Comparison of ENCODE assay signal across 21 cellular contexts in the genomic region with DNA sequence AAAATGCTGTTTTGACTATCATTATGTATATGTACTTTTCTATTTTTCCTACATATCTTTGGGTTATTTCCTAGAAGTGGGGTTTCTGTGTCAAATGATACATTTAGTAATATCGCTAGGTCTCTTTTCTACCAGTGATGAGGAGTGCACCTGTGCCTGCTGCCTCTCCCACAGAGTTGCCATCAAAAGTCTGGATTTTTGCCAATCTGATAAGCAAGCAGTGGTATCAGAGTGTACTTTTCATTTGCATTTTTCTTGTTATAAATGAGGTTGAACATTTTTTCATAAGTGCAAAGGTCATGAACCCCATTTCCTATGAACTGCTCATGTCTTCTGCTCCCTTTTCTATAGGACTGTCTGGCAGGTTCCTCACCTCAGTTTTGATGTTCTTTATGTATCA. TPM values are rescaled to one million over a fixed set of nuclear protein-coding genes. Genes with fewer than 3 reads are reported as not detected.
DNase-seq lines count a peak whose midpoint lies in the region; ATAC-seq and TF ChIP-seq lines count a peak whose summit lies in the region.
"Had no signal": no experiment of that assay in that cellular context is flagged by ENCODE, and none has a peak within 500 bp of the region (broad histone marks: within the 10 kb centered on the region; RNA-seq: fewer than 3 reads in every experiment).

No MANE protein-coding gene starts in this region.

- CTCF ChIA-PET in CD4-positive, alpha-beta T cell (lab: Charles Lee) = interaction anchor here (1.8 kb wide), 1 partner anchor 90 kb away, joined by 9 read pairs; no protein-coding TSS in a partner anchor

- DNase-seq in CD1c-positive myeloid dendritic cell (ENCODE audit: extremely low spot score) = peak; percentile 44
- DNase-seq in CD4-positive, alpha-beta T cell = no peak
- DNase-seq in NCI-H146 treated with DMSO at 0.1 percent for 48 hours (lab: John Stamatoyannopoulos, UW; ENCODE audit: unreplicated experiment) = peak; percentile 74
- no peak for DNase-seq in central memory CD8-positive, alpha-beta T cell (ENCODE audit: low spot score in 2 of 2)
- DNase-seq in T-helper 1 cell = no peak
- no peak for DNase-seq in lower lobe of right lung
- no peak for DNase-seq in GOT3 (lab: John Stamatoyannopoulos, UW)
- DNase-seq: COR-L47; DMS79; endodermal cell; NCI-H1092 treated with DMSO at 0.1 percent for 48 hours; NCI-H2107; NCI-H510A; stimulated activated CD4-positive, alpha-beta T cell treated with anti-CD3 and anti-CD28 coated beads, Interleukin-2, amount 100 ng/mL, for 48 hours; stimulated activated naive CD8-positive, alpha-beta T cell treated with anti-CD3 and anti-CD28 coated beads, Interleukin-15, Interleukin-2, amounts not matched to agents 100 U/mL and 50 U/mL, for 24 hours had no signal

- H3K27me3 Mint-ChIP-seq in CD4-positive, alpha-beta T cell = no peaks in the 10 kb centered on the region
- peaks cover 7% of the 10 kb centered on the region for H3K27me3 Mint-ChIP-seq in central memory CD8-positive, alpha-beta T cell

- TF ChIP-seq CTCF in CD4-positive, alpha-beta T cell (IDR thresholded peaks at IDR 0.05) = no peak
- TF ChIP-seq CTCF in lower lobe of right lung (IDR thresholded peaks at IDR 0.05) = no peak

- peaks cover 30% of the 10 kb centered on the region for H3K4me1 ChIP-seq in lower lobe of right lung

- intact Hi-C loops in CD4-positive, alpha-beta T cell (cut with DNase I, micrococcal nuclease) = loop anchor here in 1 of 2 experiments (5.0 to 10.0 kb wide), 2 partner anchors 445 to 612 kb away; a partner anchor contains a TSS
- intact Hi-C loops in lower lobe of right lung (cut with DNase I) = loop anchor here (10.0 kb wide), 1 partner anchor 452 kb away; no protein-coding TSS in a partner anchor

- peak overlapping the region; percentile 69 for H3K4me3 Mint-ChIP-seq in CD4-positive, alpha-beta T cell
- peak overlapping the region; percentile 49 for H3K4me3 Mint-ChIP-seq in central memory CD8-positive, alpha-beta T cell
- H3K4me3 Mint-ChIP-seq: activated naive CD8-positive, alpha-beta T cell treated with anti-CD3 and anti-CD28 coated beads, Interleukin-2, amount 10 ng/mL, durations not matched to agents 7 days and 5 days; endodermal cell had no signal

- POLR2A ChIA-PET in CD4-positive, alpha-beta T cell (lab: Charles Lee) = interaction anchor here (1.3 kb wide), 1 partner anchor 65 kb away, joined by 3 read pairs; no protein-coding TSS in a partner anchor

- H3K27ac Mint-ChIP-seq in CD4-positive, alpha-beta T cell = peak overlapping the region; percentile 71
- no peak overlapping the region for H3K27ac Mint-ChIP-seq in central memory CD8-positive, alpha-beta T cell (ENCODE audit: low read depth)
- H3K27ac Mint-ChIP-seq: activated naive CD8-positive, alpha-beta T cell treated with anti-CD3 and anti-CD28 coated beads, Interleukin-2, amount 10 ng/mL, durations not matched to agents 7 days and 5 days; endodermal cell had no signal

- no peak overlapping the region for H3K4me3 ChIP-seq in lower lobe of right lung
- H3K4me3 ChIP-seq: GM12878, lung, smooth muscle cell had no signal

- no peaks in the 10 kb centered on the region for H3K27me3 ChIP-seq in CD4-positive, alpha-beta T cell (ENCODE audit: control insufficient read depth, insufficient read depth, low read length)
- H3K27me3 ChIP-seq in lower lobe of right lung (ENCODE audit: low read depth) = peaks cover 4% of the 10 kb centered on the region

- peaks cover 3% of the 10 kb centered on the region for H3K36me3 Mint-ChIP-seq in CD4-positive, alpha-beta T cell (ENCODE audit: low read depth)
- peaks cover 2% of the 10 kb centered on the region for H3K36me3 Mint-ChIP-seq in central memory CD8-positive, alpha-beta T cell (ENCODE audit: insufficient read depth)

- H3K36me3 ChIP-seq in lower lobe of right lung = no peaks in the 10 kb centered on the region
- H3K36me3 ChIP-seq: neutrophil had no signal

- no peaks in the 10 kb centered on the region for H3K9me3 Mint-ChIP-seq in CD4-positive, alpha-beta T cell
- no peaks in the 10 kb centered on the region for H3K9me3 Mint-ChIP-seq in central memory CD8-positive, alpha-beta T cell
- H3K9me3 Mint-ChIP-seq: activated naive CD8-positive, alpha-beta T cell treated with anti-CD3 and anti-CD28 coated beads, Interleukin-2, amount 10 ng/mL, durations not matched to agents 7 days and 5 days had no signal

- peak; percentile 56 for ATAC-seq in CD4-positive, alpha-beta T cell (ENCODE audit: poor library complexity)
- peak; percentile 50 for ATAC-seq in central memory CD8-positive, alpha-beta T cell (replicated peaks; ENCODE audit: extremely low read depth, poor library complexity, severe bottlenecking)
- ATAC-seq in lower lobe of right lung = no peak
- ATAC-seq: GM12878; stimulated activated naive CD8-positive, alpha-beta T cell treated with anti-CD3 and anti-CD28 coated beads, Interleukin-15, Interleukin-2, amounts not matched to agents 100 U/mL and 50 U/mL, for 24 hours had no signal

- H3K27ac ChIP-seq in CD4-positive, alpha-beta T cell (ENCODE audit: low read depth, low read length) = no peak overlapping the region
- no peak overlapping the region for H3K27ac ChIP-seq in lower lobe of right lung
- H3K27ac ChIP-seq: neutrophil had no signal

- H3K4me1 Mint-ChIP-seq in CD4-positive, alpha-beta T cell (ENCODE audit: low read depth) = peaks cover 42% of the 10 kb centered on the region
- H3K4me1 Mint-ChIP-seq in central memory CD8-positive, alpha-beta T cell = peaks cover 29% of the 10 kb centered on the region
- H3K4me1 Mint-ChIP-seq: endodermal cell had no signal

- H3K9me3 ChIP-seq in CD4-positive, alpha-beta T cell (ENCODE audit: control insufficient read depth, low read length) = no peaks in the 10 kb centered on the region
- no peaks in the 10 kb centered on the region for H3K9me3 ChIP-seq in lower lobe of right lung
- H3K9me3 ChIP-seq: neutrophil had no signal

RNA-seq across cellular contexts. Expression of a gene that starts 1.8 kb away (rescaled TPM):
- 1 to 10 TPM in 1 of 2 experiments, under 1 TPM in 1; 0.91 to 1.3 TPM for total RNA-seq in CD4-positive, alpha-beta T cell
- total RNA-seq in lower lobe of right lung = not detected
- total RNA-seq: activated naive CD8-positive, alpha-beta T cell treated with anti-CD3 and anti-CD28 coated beads, Interleukin-2, amount 10 ng/mL, durations not matched to agents 7 days and 5 days; GM12878; smooth muscle cell had no signal

RNA-seq across cellular contexts. Expression of a gene that starts 2.3 kb away (rescaled TPM):
- 10 to 100 TPM; 31.3 to 33.1 TPM for total RNA-seq in CD4-positive, alpha-beta T cell
- total RNA-seq in lower lobe of right lung = 51.0 TPM
- total RNA-seq: HT1080 had no signal

RNA-seq across cellular contexts. Expression of a gene that starts 42.0 kb away (rescaled TPM):
- 10 to 100 TPM; 47.5 to 50.0 TPM for total RNA-seq in CD4-positive, alpha-beta T cell
- total RNA-seq in lower lobe of right lung = 38.8 TPM

Comparison
In these comparisons a context has a peak if more than half of its experiments do, and no peak if none do; other contexts are left out.
1. DNase-seq: peak in CD1c-positive myeloid dendritic cell (single experiment) and NCI-H146 treated with DMSO at 0.1 percent for 48 hours (single experiment); none in CD4-positive, alpha-beta T cell (0 of 10), central memory CD8-positive, alpha-beta T cell (0 of 2), T-helper 1 cell (0 of 5), lower lobe of right lung (single experiment) and GOT3 (single experiment).
2. ATAC-seq: peak in CD4-positive, alpha-beta T cell (single experiment) and central memory CD8-positive, alpha-beta T cell (single experiment); none in lower lobe of right lung (0 of 2).